In the genomic region with DNA sequence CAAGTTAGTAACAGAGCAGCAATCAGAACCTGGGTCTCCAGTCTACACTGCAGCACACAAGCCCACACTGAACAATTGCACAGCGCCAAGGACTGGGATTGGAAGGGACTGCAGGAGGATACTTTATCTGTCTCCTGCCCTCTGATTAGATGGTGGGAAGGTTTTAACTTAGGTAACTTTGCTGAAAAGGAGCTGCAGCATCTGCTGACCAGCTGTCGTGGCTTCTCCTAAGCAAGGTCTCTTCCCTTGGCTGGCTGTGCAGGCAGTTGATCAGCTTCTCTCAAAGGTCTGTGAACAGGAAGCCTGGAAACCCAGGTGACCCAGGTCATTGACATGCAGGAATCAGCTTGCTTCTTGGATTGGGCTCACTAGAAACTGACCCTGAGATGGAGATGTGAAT, we compare ENCODE assay signal across 16 cellular contexts.
"Had no signal": no experiment of that assay in that cellular context is flagged by ENCODE, and none has a peak within 500 bp of the region (broad histone marks: within the 10 kb centered on the region; RNA-seq: fewer than 3 reads in every experiment).

No MANE protein-coding gene starts in this region.

- H3K9me3 ChIP-seq: heart left ventricle, neutrophil, psoas muscle, thoracic aorta, transverse colon had no signal

- ATAC-seq: esophagus mucosa; heart left ventricle; naive thymus-derived CD4-positive, alpha-beta T cell; psoas muscle; sciatic nerve; stimulated activated naive B cell treated with anti-CD40 and anti-IgM and Interleukin-4, amounts not matched to agents 10 μg/mL and 1 μg/mL and 100 μg/mL, for 72 hours; stimulated activated naive CD8-positive, alpha-beta T cell treated with anti-CD3 and anti-CD28 coated beads, Interleukin-15, amount 100 ng/mL, for 72 hours had no signal

- H3K27ac Mint-ChIP-seq: naive thymus-derived CD4-positive, alpha-beta T cell; stimulated activated naive B cell treated with anti-CD40 and anti-IgM and Interleukin-4, amounts not matched to agents 10 μg/mL and 1 μg/mL and 100 μg/mL, for 72 hours; stimulated activated naive CD8-positive, alpha-beta T cell treated with anti-CD3 and anti-CD28 coated beads, Interleukin-15, amount 100 ng/mL, for 72 hours had no signal

- H3K9me3 Mint-ChIP-seq: stimulated activated naive B cell treated with anti-CD40 and anti-IgM and Interleukin-4, amounts not matched to agents 10 μg/mL and 1 μg/mL and 100 μg/mL, for 72 hours; stimulated activated naive CD8-positive, alpha-beta T cell treated with anti-CD3 and anti-CD28 coated beads, Interleukin-15, amount 100 ng/mL, for 72 hours had no signal

- H3K36me3 Mint-ChIP-seq: naive thymus-derived CD4-positive, alpha-beta T cell; stimulated activated naive B cell treated with anti-CD40 and anti-IgM and Interleukin-4, amounts not matched to agents 10 μg/mL and 1 μg/mL and 100 μg/mL, for 72 hours had no signal

- H3K4me3 Mint-ChIP-seq: naive thymus-derived CD4-positive, alpha-beta T cell; stimulated activated naive B cell treated with anti-CD40 and anti-IgM and Interleukin-4, amounts not matched to agents 10 μg/mL and 1 μg/mL and 100 μg/mL, for 72 hours; stimulated activated naive CD8-positive, alpha-beta T cell treated with anti-CD3 and anti-CD28 coated beads, Interleukin-15, amount 100 ng/mL, for 72 hours had no signal

- DNase-seq: effector memory CD4-positive, alpha-beta T cell; heart left ventricle; hippocampal formation; kidney glomerular epithelial cell; naive thymus-derived CD4-positive, alpha-beta T cell; psoas muscle; stimulated activated CD4-positive, alpha-beta T cell treated with anti-CD3 and anti-CD28 coated beads, Interleukin-2, amount 100 ng/mL, for 24 hours; stimulated activated CD4-positive, alpha-beta T cell treated with anti-CD3 and anti-CD28 coated beads, Interleukin-4, amount 100 ng/mL, for 4 hours; stimulated activated naive B cell treated with anti-CD40 and anti-IgM and Interleukin-4, amounts not matched to agents 10 μg/mL and 1 μg/mL and 100 μg/mL, for 72 hours; stimulated activated naive CD8-positive, alpha-beta T cell treated with anti-CD3 and anti-CD28 coated beads, Interleukin-15, amount 100 ng/mL, for 72 hours; transverse colon had no signal

- H3K4me1 ChIP-seq: psoas muscle, transverse colon had no signal

- H3K36me3 ChIP-seq: heart left ventricle, neutrophil, thoracic aorta, transverse colon had no signal

- H3K4me3 ChIP-seq: heart left ventricle, psoas muscle, skin epidermis, thoracic aorta, transverse colon had no signal

- H3K27ac ChIP-seq: heart left ventricle, neutrophil, psoas muscle, skin epidermis, thoracic aorta, transverse colon had no signal
